28 cellular contexts compared by ENCODE assay signal in genomic region chr6:96058094-96058493, GRCh38. TPM values are rescaled to one million over a fixed set of nuclear protein-coding genes. Genes with fewer than 3 reads are reported as not detected.
"Had no signal": no experiment of that assay in that cellular context is flagged by ENCODE, and none has a peak within 500 bp of the region (broad histone marks: within the 10 kb centered on the region; RNA-seq: fewer than 3 reads in every experiment).

No MANE protein-coding gene starts in this region.

- H3K27me3 Mint-ChIP-seq: activated naive CD4-positive, alpha-beta T cell treated with anti-CD3 and anti-CD28 coated beads, Interleukin-2, amount 10 ng/mL, durations not matched to agents 7 days and 5 days; activated naive CD8-positive, alpha-beta T cell treated with anti-CD3 and anti-CD28 coated beads, Interleukin-2, amount 10 ng/mL, durations not matched to agents 7 days and 5 days; stimulated activated memory B cell treated with anti-CD40 and anti-IgM and Interleukin-4, amounts not matched to agents 10 μg/mL and 1 μg/mL and 100 μg/mL, for 72 hours; stimulated activated naive CD8-positive, alpha-beta T cell treated with anti-CD3 and anti-CD28 coated beads, Interleukin-15, amount 100 ng/mL, for 72 hours had no signal

- H3K4me1 Mint-ChIP-seq: activated naive CD4-positive, alpha-beta T cell treated with anti-CD3 and anti-CD28 coated beads, Interleukin-2, amount 10 ng/mL, durations not matched to agents 7 days and 5 days; activated naive CD8-positive, alpha-beta T cell treated with anti-CD3 and anti-CD28 coated beads, Interleukin-2, amount 10 ng/mL, durations not matched to agents 7 days and 5 days; nephron; stimulated activated memory B cell treated with anti-CD40 and anti-IgM and Interleukin-4, amounts not matched to agents 10 μg/mL and 1 μg/mL and 100 μg/mL, for 72 hours; stimulated activated naive CD8-positive, alpha-beta T cell treated with anti-CD3 and anti-CD28 coated beads, Interleukin-15, amount 100 ng/mL, for 72 hours had no signal

- DNase-seq: activated CD4-positive, alpha-beta T cell treated with anti-CD3 and anti-CD28 coated beads for 4 hours; activated CD4-positive, alpha-beta T cell treated with anti-CD3 and anti-CD28 coated beads, Interleukin-2, amount 50 U/mL, for 48 hours; activated CD8-positive, alpha-beta memory T cell treated with anti-CD3 and anti-CD28 coated beads for 24 hours; activated effector memory CD4-positive, alpha-beta T cell treated with anti-CD3 and anti-CD28 coated beads, Interleukin-2, amount 50 U/mL, for 16 hours; activated naive CD4-positive, alpha-beta T cell treated with anti-CD3 and anti-CD28 coated beads, Interleukin-2, amount 10 ng/mL, durations not matched to agents 7 days and 5 days; activated naive CD8-positive, alpha-beta T cell treated with anti-CD3 and anti-CD28 coated beads, Interleukin-2, amount 10 ng/mL, durations not matched to agents 7 days and 5 days; central memory CD4-positive, alpha-beta T cell; effector CD4-positive, alpha-beta T cell; esophagus squamous epithelium; foreskin melanocyte; left lung; lower lobe of right lung; mesendoderm; ovary; psoas muscle; stimulated activated CD4-positive, alpha-beta T cell treated with anti-CD3 and anti-CD28 coated beads, Interleukin-1b, Interleukin-23, amount 100 ng/mL, for 48 hours; stimulated activated CD4-positive, alpha-beta T cell treated with anti-CD3 and anti-CD28 coated beads, Interleukin-4, amount 100 ng/mL, for 4 hours; stimulated activated CD8-positive, alpha-beta memory T cell treated with anti-CD3 and anti-CD28 coated beads, Interleukin-4, amount 100 ng/mL, for 48 hours; stimulated activated naive CD8-positive, alpha-beta T cell treated with anti-CD3 and anti-CD28 coated beads, Interleukin-15, amount 100 ng/mL, for 72 hours; thyroid gland; upper lobe of left lung had no signal

- H3K36me3 ChIP-seq: ascending aorta, esophagus squamous epithelium, left lung, lower lobe of right lung, ovary, right atrium auricular region, thyroid gland, upper lobe of left lung, vagina had no signal

- H3K27me3 ChIP-seq: ascending aorta, esophagus squamous epithelium, left lung, ovary, right atrium auricular region, thyroid gland, upper lobe of left lung, vagina had no signal

- H3K27ac Mint-ChIP-seq: activated naive CD4-positive, alpha-beta T cell treated with anti-CD3 and anti-CD28 coated beads, Interleukin-2, amount 10 ng/mL, durations not matched to agents 7 days and 5 days; activated naive CD8-positive, alpha-beta T cell treated with anti-CD3 and anti-CD28 coated beads, Interleukin-2, amount 10 ng/mL, durations not matched to agents 7 days and 5 days; stimulated activated memory B cell treated with anti-CD40 and anti-IgM and Interleukin-4, amounts not matched to agents 10 μg/mL and 1 μg/mL and 100 μg/mL, for 72 hours had no signal

- H3K4me3 Mint-ChIP-seq: activated naive CD4-positive, alpha-beta T cell treated with anti-CD3 and anti-CD28 coated beads, Interleukin-2, amount 10 ng/mL, durations not matched to agents 7 days and 5 days; activated naive CD8-positive, alpha-beta T cell treated with anti-CD3 and anti-CD28 coated beads, Interleukin-2, amount 10 ng/mL, durations not matched to agents 7 days and 5 days; nephron; stimulated activated memory B cell treated with anti-CD40 and anti-IgM and Interleukin-4, amounts not matched to agents 10 μg/mL and 1 μg/mL and 100 μg/mL, for 72 hours; stimulated activated naive CD8-positive, alpha-beta T cell treated with anti-CD3 and anti-CD28 coated beads, Interleukin-15, amount 100 ng/mL, for 72 hours had no signal

- H3K36me3 Mint-ChIP-seq: activated naive CD4-positive, alpha-beta T cell treated with anti-CD3 and anti-CD28 coated beads, Interleukin-2, amount 10 ng/mL, durations not matched to agents 7 days and 5 days; activated naive CD8-positive, alpha-beta T cell treated with anti-CD3 and anti-CD28 coated beads, Interleukin-2, amount 10 ng/mL, durations not matched to agents 7 days and 5 days; stimulated activated memory B cell treated with anti-CD40 and anti-IgM and Interleukin-4, amounts not matched to agents 10 μg/mL and 1 μg/mL and 100 μg/mL, for 72 hours had no signal

- H3K27ac ChIP-seq: ascending aorta, epithelial cell of prostate, esophagus squamous epithelium, left lung, lower lobe of right lung, ovary, psoas muscle, right atrium auricular region, thyroid gland, upper lobe of left lung, vagina had no signal

- ATAC-seq: left lung; lower lobe of right lung; psoas muscle; stimulated activated memory B cell treated with anti-CD40 and anti-IgM and Interleukin-4, amounts not matched to agents 10 μg/mL and 1 μg/mL and 100 μg/mL, for 72 hours; stimulated activated naive CD8-positive, alpha-beta T cell treated with anti-CD3 and anti-CD28 coated beads, Interleukin-15, amount 100 ng/mL, for 72 hours had no signal

- H3K4me3 ChIP-seq: ascending aorta, esophagus squamous epithelium, left lung, lower lobe of right lung, ovary, psoas muscle, right atrium auricular region, smooth muscle cell, thyroid gland, upper lobe of left lung, vagina had no signal

- H3K4me1 ChIP-seq: esophagus squamous epithelium, left lung, lower lobe of right lung, psoas muscle, right atrium auricular region, thyroid gland, upper lobe of left lung, vagina had no signal

- H3K4me2 ChIP-seq: smooth muscle cell had no signal

- H3K9me3 Mint-ChIP-seq: activated naive CD4-positive, alpha-beta T cell treated with anti-CD3 and anti-CD28 coated beads, Interleukin-2, amount 10 ng/mL, durations not matched to agents 7 days and 5 days; activated naive CD8-positive, alpha-beta T cell treated with anti-CD3 and anti-CD28 coated beads, Interleukin-2, amount 10 ng/mL, durations not matched to agents 7 days and 5 days; nephron; stimulated activated naive CD8-positive, alpha-beta T cell treated with anti-CD3 and anti-CD28 coated beads, Interleukin-15, amount 100 ng/mL, for 72 hours had no signal

RNA-seq across cellular contexts. Expression of gene FUT9, which starts 42.3 kb away (rescaled TPM):
- total RNA-seq: activated naive CD8-positive, alpha-beta T cell treated with anti-CD3 and anti-CD28 coated beads, Interleukin-2, amount 10 ng/mL, durations not matched to agents 7 days and 5 days; ascending aorta; esophagus squamous epithelium; left lung; lower lobe of right lung; psoas muscle; right atrium auricular region; thyroid gland; upper lobe of left lung; vagina had no signal
- polyA plus RNA-seq: smooth muscle cell had no signal
